Comparison of ENCODE assay signal across 8 cellular contexts in the genomic region with DNA sequence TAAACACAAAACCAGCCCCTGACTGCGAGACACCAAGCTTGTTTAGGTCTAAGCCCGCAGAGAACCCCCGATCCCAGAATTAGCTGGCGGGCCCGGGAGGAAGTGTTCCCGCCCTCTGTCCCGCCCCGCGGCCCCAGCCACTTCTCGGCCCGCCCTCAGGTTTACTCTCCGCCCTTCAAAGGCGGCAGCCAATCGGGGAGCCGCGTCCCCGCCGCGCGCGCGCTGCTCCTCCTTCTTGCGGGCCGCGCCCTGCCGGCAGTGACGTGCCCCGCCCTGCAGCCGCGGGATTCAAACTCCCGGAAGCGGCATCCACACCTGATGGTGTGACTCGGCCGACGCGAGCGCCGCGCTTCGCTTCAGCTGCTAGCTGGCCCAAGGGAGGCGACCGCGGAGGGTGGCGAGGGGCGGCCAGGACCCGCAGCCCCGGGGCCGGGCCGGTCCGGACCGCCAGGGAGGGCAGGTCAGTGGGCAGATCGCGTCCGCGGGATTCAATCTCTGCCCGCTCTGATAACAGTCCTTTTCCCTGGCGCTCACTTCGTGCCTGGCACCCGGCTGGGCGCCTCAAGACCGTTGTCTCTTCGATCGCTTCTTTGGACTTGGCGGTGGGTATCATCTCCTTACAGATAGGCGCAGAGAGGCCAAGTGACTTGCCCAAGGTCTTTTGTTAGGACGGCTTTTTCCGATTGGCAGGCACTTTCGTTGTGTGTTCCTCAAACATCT. TPM values are rescaled to one million over a fixed set of nuclear protein-coding genes. Genes with fewer than 3 reads are reported as not detected.
DNase-seq lines count a peak whose midpoint lies in the region; ATAC-seq and TF ChIP-seq lines count a peak whose summit lies in the region.

Gene CEP55 (plus strand): TSS at position 291 of the 720 bp plus-strand sequence. CDS start 3,440 bp downstream, outside the sequence.

- H3K4me1 ChIP-seq in SK-N-SH (ENCODE audit: control insufficient read depth in 1 of 2, insufficient read depth in 2 of 2, low read depth in 1 of 2, low read length in 1 of 2) (peaks cover 0 to 4% of the 10 kb centered on the region in 2 experiments; a peak in 3 of 4 replicates), osteoblast (ENCODE audit: insufficient read depth, low read length) (peaks cover 11% of the 10 kb centered on the region), thymus (ENCODE audit: control insufficient read depth, insufficient read depth, low read length) (peaks cover 4% of the 10 kb centered on the region)

- no peak for TF ChIP-seq EP300 in SK-N-SH (IDR thresholded peaks at IDR 0.05; ENCODE audit: borderline replicate concordance in 1 of 2, low read depth in 1 of 2, low read length in 1 of 2)

- peak within 1 kb of the TSS; percentile 92 for H3K27ac Mint-ChIP-seq in activated naive CD4-positive, alpha-beta T cell treated with anti-CD3 and anti-CD28 coated beads, Interleukin-2, amount 10 ng/mL, durations not matched to agents 7 days and 5 days

- H3K4me3 ChIP-seq in GM08714 (ENCODE audit: low read length), result peak within 1 kb of the TSS; percentile 96
- peak within 1 kb of the TSS; percentile 81 to 82 for H3K4me3 ChIP-seq in SK-N-SH (ENCODE audit: low read depth in 2 of 2, low read length in 1 of 2)
- H3K4me3 ChIP-seq in osteoblast (ENCODE audit: insufficient read depth, low read length), result peak within 1 kb of the TSS; percentile 89
- peak within 1 kb of the TSS; percentile 82 for H3K4me3 ChIP-seq in thymus (ENCODE audit: low read length)

- no peaks in the 10 kb centered on the region for H3K9me3 Mint-ChIP-seq in activated naive CD4-positive, alpha-beta T cell treated with anti-CD3 and anti-CD28 coated beads, Interleukin-2, amount 10 ng/mL, durations not matched to agents 7 days and 5 days

- peak within 1 kb of the TSS; percentile 98 for H2AFZ ChIP-seq in SK-N-SH (ENCODE audit: low read depth)
- peak within 1 kb of the TSS; percentile 99 for H2AFZ ChIP-seq in osteoblast (ENCODE audit: low read length)

- peaks cover 45% of the 10 kb centered on the region for H3K4me1 Mint-ChIP-seq in activated naive CD4-positive, alpha-beta T cell treated with anti-CD3 and anti-CD28 coated beads, Interleukin-2, amount 10 ng/mL, durations not matched to agents 7 days and 5 days

- CTCF ChIA-PET in SK-N-SH (lab: Yijun Ruan, JAX), result interaction anchor here (0.5 to 4.0 kb wide), 4 partner anchors 14 to 362 kb away, joined by 3 to 25 read pairs (median 8); partner anchors contain the start of gene MYOF
- CTCF ChIA-PET in activated naive CD4-positive, alpha-beta T cell treated with anti-CD3 and anti-CD28 coated beads, Interleukin-2, amount 10 ng/mL, durations not matched to agents 7 days and 5 days (lab: Charles Lee), result interaction anchor here (2.0 to 3.0 kb wide), 4 partner anchors 14 to 120 kb away, joined by 6 to 19 read pairs (median 16); partner anchors contain the start of gene MYOF

- peak within 1 kb of the TSS; percentile 44 to 54 for H3K27ac ChIP-seq in SK-N-SH (ENCODE audit: low read depth in 2 of 2, low read length in 1 of 2)
- H3K27ac ChIP-seq in osteoblast (ENCODE audit: low read depth, low read length), result peak within 1 kb of the TSS; percentile 71
- peak within 1 kb of the TSS; percentile 18 for H3K27ac ChIP-seq in thymus (ENCODE audit: low read depth)

- H3K27me3 Mint-ChIP-seq in activated naive CD4-positive, alpha-beta T cell treated with anti-CD3 and anti-CD28 coated beads, Interleukin-2, amount 10 ng/mL, durations not matched to agents 7 days and 5 days, result peaks cover 4% of the 10 kb centered on the region

- TF ChIP-seq RAD21 in SK-N-SH (IDR thresholded peaks at IDR 0.05; ENCODE audit: low read length), result no peak

- H3K79me2 ChIP-seq in SK-N-SH (ENCODE audit: insufficient read depth) (peaks cover 50% of the 10 kb centered on the region), osteoblast (ENCODE audit: insufficient read depth, low read length) (peaks cover 45% of the 10 kb centered on the region)

- TF ChIP-seq CTCF in SK-N-SH (IDR thresholded peaks at IDR 0.05) (no peak), osteoblast (IDR thresholded peaks at IDR 0.05; ENCODE audit: extremely low read depth, low read depth, low read length) (no peak)

- H3K4me2 ChIP-seq in SK-N-SH (peak within 1 kb of the TSS; percentile 87), osteoblast (ENCODE audit: insufficient read depth, low read length) (peak within 1 kb of the TSS; percentile 93)

- H3K9me3 ChIP-seq in SK-N-SH, result no peaks in the 10 kb centered on the region
- H3K9me3 ChIP-seq in osteoblast (ENCODE audit: low read depth, low read length), result no peaks in the 10 kb centered on the region
- no peaks in the 10 kb centered on the region for H3K9me3 ChIP-seq in thymus (ENCODE audit: control insufficient read depth)

- no peaks in the 10 kb centered on the region for H3K9me2 ChIP-seq in SK-N-SH

- H3K36me3 Mint-ChIP-seq in activated naive CD4-positive, alpha-beta T cell treated with anti-CD3 and anti-CD28 coated beads, Interleukin-2, amount 10 ng/mL, durations not matched to agents 7 days and 5 days, result peaks cover 26% of the 10 kb centered on the region

- no peaks in the 10 kb centered on the region for H3K27me3 ChIP-seq in SK-N-SH (ENCODE audit: insufficient read depth)
- no peaks in the 10 kb centered on the region for H3K27me3 ChIP-seq in osteoblast (ENCODE audit: insufficient read depth, low read length)
- peaks cover 3% of the 10 kb centered on the region for H3K27me3 ChIP-seq in thymus (ENCODE audit: control insufficient read depth, insufficient read depth)

- ATAC-seq in HG02588 (IDR thresholded peaks at IDR 0.05; ENCODE audit: unreplicated experiment), result peak; percentile 100

- H3F3A ChIP-seq in SK-N-SH (replicated peaks; ENCODE audit: insufficient read depth), result no peaks in the 10 kb centered on the region

- H3K36me3 ChIP-seq in SK-N-SH (replicated peaks in 1 of 2; ENCODE audit: control insufficient read depth in 1 of 2, insufficient read depth in 2 of 2, low read length in 1 of 2) (peaks cover 0 to 3% of the 10 kb centered on the region in 2 experiments), osteoblast (ENCODE audit: insufficient read depth, low read length) (no peaks in the 10 kb centered on the region), thymus (ENCODE audit: control insufficient read depth, insufficient read depth) (no peaks in the 10 kb centered on the region)

- under 1% methylated on average over 22 of the region's 68 CpGs for WGBS in SK-N-SH (ENCODE audit: low lambda C conversion rate)
- 1% methylated on average over 68 of the region's 68 CpGs for WGBS in thymus

- peak within 1 kb of the TSS; percentile 83 for H3K4me3 Mint-ChIP-seq in activated naive CD4-positive, alpha-beta T cell treated with anti-CD3 and anti-CD28 coated beads, Interleukin-2, amount 10 ng/mL, durations not matched to agents 7 days and 5 days

- POLR2A ChIA-PET in SK-N-SH (lab: Yijun Ruan, JAX), result no interaction called here

- peak; percentile 85 for DNase-seq in NCI-H1092 (lab: John Stamatoyannopoulos, UW)
- peak; percentile 97 for DNase-seq in SK-N-SH
- DNase-seq in activated naive CD4-positive, alpha-beta T cell treated with anti-CD3 and anti-CD28 coated beads, Interleukin-2, amount 10 ng/mL, durations not matched to agents 7 days and 5 days, result peak; percentile 97
- no peak for DNase-seq in glomerular endothelial cell (ENCODE audit: extremely low read depth, low read depth, low spot score)
- DNase-seq in osteoblast (ENCODE audit: insufficient read length, low spot score, missing footprints), result peak; percentile 96

- H3K9ac ChIP-seq in SK-N-SH, result peak within 1 kb of the TSS; percentile 70

- H4K20me1 ChIP-seq in SK-N-SH (ENCODE audit: insufficient read depth) (no peaks in the 10 kb centered on the region), osteoblast (ENCODE audit: insufficient read depth, low read length) (no peaks in the 10 kb centered on the region)

TF ChIP-seq in SK-N-SH, 30 proteins besides CTCF, POLR2A, EP300 and RAD21 (continues in another document):
- TF ChIP-seq RXRA (IDR thresholded peaks at IDR 0.05; ENCODE audit: borderline replicate concordance, low read depth), result no peak
- TF ChIP-seq SIN3A (IDR thresholded peaks at IDR 0.05; ENCODE audit: borderline replicate concordance, low read depth, low read length), result peak; percentile 99
- TF ChIP-seq FOXM1 (IDR thresholded peaks at IDR 0.05; ENCODE audit: low read depth), result peak; percentile 98
- TF ChIP-seq FOSL2 (IDR thresholded peaks at IDR 0.05; ENCODE audit: borderline replicate concordance, low read depth), result no peak
- peak; percentile 92 for TF ChIP-seq MAX (IDR thresholded peaks at IDR 0.05; ENCODE audit: low read depth)
- peak; percentile 61 for TF ChIP-seq NRF1 (IDR thresholded peaks at IDR 0.05; ENCODE audit: low read depth, low read length)
- TF ChIP-seq, protein P1, sequence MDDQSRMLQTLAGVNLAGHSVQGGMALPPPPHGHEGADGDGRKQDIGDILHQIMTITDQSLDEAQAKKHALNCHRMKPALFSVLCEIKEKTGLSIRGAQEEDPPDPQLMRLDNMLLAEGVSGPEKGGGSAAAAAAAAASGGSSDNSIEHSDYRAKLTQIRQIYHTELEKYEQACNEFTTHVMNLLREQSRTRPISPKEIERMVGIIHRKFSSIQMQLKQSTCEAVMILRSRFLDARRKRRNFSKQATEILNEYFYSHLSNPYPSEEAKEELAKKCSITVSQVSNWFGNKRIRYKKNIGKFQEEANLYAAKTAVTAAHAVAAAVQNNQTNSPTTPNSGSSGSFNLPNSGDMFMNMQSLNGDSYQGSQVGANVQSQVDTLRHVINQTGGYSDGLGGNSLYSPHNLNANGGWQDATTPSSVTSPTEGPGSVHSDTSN (IDR thresholded peaks at IDR 0.05), result no peak
- TF ChIP-seq TCF12 (IDR thresholded peaks at IDR 0.05), result no peak
- TF ChIP-seq ELF1 (IDR thresholded peaks at IDR 0.05), result peak; percentile 91
- TF ChIP-seq MXI1 (IDR thresholded peaks at IDR 0.05; ENCODE audit: low read depth, low read length), result peak; percentile 99

RNA-seq across cellular contexts. Expression of gene CEP55, which starts in this region (rescaled TPM):
- 9.8 and 11.3 TPM in 2 replicates for polyA plus RNA-seq in SK-N-SH (2012; rRNA removed)
- polyA plus RNA-seq in SK-N-SH (2012; cell fraction: cytosol; rRNA removed), result 14.8 and 16.8 TPM in 2 replicates
- polyA plus RNA-seq in SK-N-SH (2012; cell fraction: nucleus; rRNA removed), result 3.9 and 8.0 TPM in 2 replicates
- 6.5 and 18.4 TPM in 2 replicates for total RNA-seq in glomerular endothelial cell
- 4.7 TPM in 2 replicates for total RNA-seq in osteoblast
- polyA plus RNA-seq in thymus, result 6.4 TPM

Comparison
In these comparisons a context has a peak if more than half of its experiments do, and no peak if none do; other contexts are left out.
1. H3K27ac ChIP-seq: peak in every context shown above with its lines; median percentile 71 in osteoblast; 49 in SK-N-SH; 18 in thymus.